Comparison of ENCODE assay signal across 2 cellular contexts in genomic region chr2:35099345-35099744, GRCh38.
A peak's percentile ranks its signal among the peaks of the same experiment; 100 is the strongest.
TF ChIP-seq lines count a peak whose summit lies in the region.

No MANE protein-coding gene starts in this region.

TF ChIP-seq in WTC11, 78 proteins besides CTCF, POLR2A, EP300 and RAD21 (continued from another document):
- no peak for TF ChIP-seq JUN (CRISPR knock-in tag; IDR thresholded peaks at IDR 0.05)
- no peak for TF ChIP-seq ZNF263 (CRISPR knock-in tag; IDR thresholded peaks at IDR 0.05; ENCODE audit: low read depth)
- no peak for TF ChIP-seq E2F5 (CRISPR knock-in tag; IDR thresholded peaks at IDR 0.05)
- TF ChIP-seq ZNF512 (CRISPR knock-in tag; IDR thresholded peaks at IDR 0.05; ENCODE audit: borderline replicate concordance): no peak
- TF ChIP-seq HMGXB4 (CRISPR knock-in tag; IDR thresholded peaks at IDR 0.05): no peak
- TF ChIP-seq E2F4 (CRISPR knock-in tag; IDR thresholded peaks at IDR 0.05; ENCODE audit: borderline replicate concordance, low read depth): no peak
- no peak for TF ChIP-seq ATF1 (CRISPR knock-in tag; IDR thresholded peaks at IDR 0.05)
- TF ChIP-seq TEAD1 (CRISPR knock-in tag; IDR thresholded peaks at IDR 0.05): no peak
- TF ChIP-seq SOX15 (CRISPR knock-in tag; IDR thresholded peaks at IDR 0.05): no peak
- no peak for TF ChIP-seq E2F1 (CRISPR knock-in tag; IDR thresholded peaks at IDR 0.05)
- TF ChIP-seq USF1 (CRISPR knock-in tag; IDR thresholded peaks at IDR 0.05): no peak
- no peak for TF ChIP-seq HMGA2 (CRISPR knock-in tag; IDR thresholded peaks at IDR 0.05)
- TF ChIP-seq ETV6 (CRISPR knock-in tag; IDR thresholded peaks at IDR 0.05): no peak
- no peak for TF ChIP-seq AFF4 (CRISPR knock-in tag; IDR thresholded peaks at IDR 0.05; ENCODE audit: borderline replicate concordance)
- no peak for TF ChIP-seq FOXP1 (CRISPR knock-in tag; IDR thresholded peaks at IDR 0.05; ENCODE audit: borderline replicate concordance)

TF ChIP-seq in neural cell, 6 proteins besides CTCF, POLR2A, EP300 and RAD21:
- TF ChIP-seq REST (IDR thresholded peaks at IDR 0.05; ENCODE audit: borderline replicate concordance) (no peak), TAF1 (IDR thresholded peaks at IDR 0.05; ENCODE audit: low read depth) (no peak), MXI1 (conservative IDR thresholded peaks at IDR 0.05; ENCODE audit: poor library complexity, severe bottlenecking) (no peak), SMC3 (conservative IDR thresholded peaks at IDR 0.05; ENCODE audit: poor library complexity) (peak; percentile 25)
